1 cellular context compared by ENCODE assay signal in the genomic region with DNA sequence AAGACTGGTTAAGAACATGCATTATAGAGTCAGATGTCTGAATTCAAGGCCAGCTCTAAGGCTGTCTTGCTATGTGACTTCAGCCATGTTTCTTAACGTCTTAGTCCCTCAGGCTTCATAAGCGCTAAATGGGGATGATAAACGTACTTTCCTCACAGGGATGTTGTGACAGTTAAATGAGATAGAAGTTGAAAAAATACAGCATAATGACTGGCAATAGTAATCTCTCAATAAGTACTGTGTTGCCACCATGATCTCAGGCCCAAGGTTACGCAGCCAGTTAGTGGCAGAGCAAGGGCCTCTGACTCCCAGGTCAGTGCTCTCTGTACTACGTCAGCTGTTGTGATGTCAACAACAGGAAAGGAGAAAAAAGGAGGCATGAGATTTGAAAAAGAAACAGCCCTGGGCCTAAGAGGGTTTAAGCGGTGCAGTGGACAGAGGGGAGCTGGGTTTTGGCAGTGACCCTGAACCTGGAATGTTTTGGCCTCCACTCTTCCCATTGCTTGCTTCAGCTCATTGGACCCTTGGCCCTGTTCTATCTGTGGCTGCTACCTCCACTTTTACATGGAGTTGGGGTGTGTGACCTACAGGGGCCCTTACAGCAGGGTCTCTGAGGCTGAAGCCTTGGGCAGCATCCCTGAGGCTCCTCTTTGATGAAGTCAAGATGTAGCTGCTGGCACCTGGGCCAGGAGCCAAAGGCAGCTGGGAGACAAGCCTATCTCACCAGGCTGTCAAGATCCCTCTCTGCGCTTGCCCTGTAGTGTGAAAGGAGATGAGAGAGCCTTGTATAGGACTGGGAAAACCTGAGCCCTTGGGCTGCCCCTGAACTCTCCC.
TF ChIP-seq lines count a peak whose summit lies in the region.

No MANE protein-coding gene starts in this region.

TF ChIP-seq in K562, 482 proteins besides CTCF, POLR2A, EP300 and RAD21:
- TF ChIP-seq, protein P1, sequence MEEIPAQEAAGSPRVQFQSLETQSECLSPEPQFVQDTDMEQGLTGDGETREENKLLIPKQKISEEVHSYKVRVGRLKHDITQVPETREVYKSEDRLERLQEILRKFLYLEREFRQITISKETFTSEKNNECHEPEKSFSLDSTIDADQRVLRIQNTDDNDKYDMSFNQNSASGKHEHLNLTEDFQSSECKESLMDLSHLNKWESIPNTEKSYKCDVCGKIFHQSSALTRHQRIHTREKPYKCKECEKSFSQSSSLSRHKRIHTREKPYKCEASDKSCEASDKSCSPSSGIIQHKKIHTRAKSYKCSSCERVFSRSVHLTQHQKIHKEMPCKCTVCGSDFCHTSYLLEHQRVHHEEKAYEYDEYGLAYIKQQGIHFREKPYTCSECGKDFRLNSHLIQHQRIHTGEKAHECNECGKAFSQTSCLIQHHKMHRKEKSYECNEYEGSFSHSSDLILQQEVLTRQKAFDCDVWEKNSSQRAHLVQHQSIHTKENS (CRISPR knock-in tag; IDR thresholded peaks at IDR 0.05), result no peak
- TF ChIP-seq SMAD2 (IDR thresholded peaks at IDR 0.05; ENCODE audit: low read depth, low read length) (no peak), ZNF232 (CRISPR knock-in tag; IDR thresholded peaks at IDR 0.05) (no peak), NCOA2 (IDR thresholded peaks at IDR 0.05; ENCODE audit: partially characterized antibody in 2 of 2) (no peak), ZFX (CRISPR knock-in tag; IDR thresholded peaks at IDR 0.05) (no peak), ARID1B (IDR thresholded peaks at IDR 0.05) (no peak), ZNF77 (CRISPR knock-in tag; IDR thresholded peaks at IDR 0.05) (no peak), POU5F1 (IDR thresholded peaks at IDR 0.05; ENCODE audit: borderline replicate concordance, low read depth, low read length, partially characterized antibody) (no peak), ERF (CRISPR knock-in tag; IDR thresholded peaks at IDR 0.05) (no peak), ZNF133 (CRISPR knock-in tag; IDR thresholded peaks at IDR 0.05) (no peak), ASH1L (IDR thresholded peaks at IDR 0.05; ENCODE audit: borderline replicate concordance, low read depth, partially characterized antibody) (no peak), FOXK1 (CRISPR knock-in tag; IDR thresholded peaks at IDR 0.05; ENCODE audit: borderline replicate concordance) (no peak), MED1 (CRISPR knock-in tag; IDR thresholded peaks at IDR 0.05; ENCODE audit: borderline replicate concordance) (no peak), ELF2 (CRISPR knock-in tag; IDR thresholded peaks at IDR 0.05) (no peak), SOX6 (IDR thresholded peaks at IDR 0.05) (no peak), GATAD2B (IDR thresholded peaks at IDR 0.05; ENCODE audit: borderline replicate concordance) (no peak)
- TF ChIP-seq, protein P2, sequence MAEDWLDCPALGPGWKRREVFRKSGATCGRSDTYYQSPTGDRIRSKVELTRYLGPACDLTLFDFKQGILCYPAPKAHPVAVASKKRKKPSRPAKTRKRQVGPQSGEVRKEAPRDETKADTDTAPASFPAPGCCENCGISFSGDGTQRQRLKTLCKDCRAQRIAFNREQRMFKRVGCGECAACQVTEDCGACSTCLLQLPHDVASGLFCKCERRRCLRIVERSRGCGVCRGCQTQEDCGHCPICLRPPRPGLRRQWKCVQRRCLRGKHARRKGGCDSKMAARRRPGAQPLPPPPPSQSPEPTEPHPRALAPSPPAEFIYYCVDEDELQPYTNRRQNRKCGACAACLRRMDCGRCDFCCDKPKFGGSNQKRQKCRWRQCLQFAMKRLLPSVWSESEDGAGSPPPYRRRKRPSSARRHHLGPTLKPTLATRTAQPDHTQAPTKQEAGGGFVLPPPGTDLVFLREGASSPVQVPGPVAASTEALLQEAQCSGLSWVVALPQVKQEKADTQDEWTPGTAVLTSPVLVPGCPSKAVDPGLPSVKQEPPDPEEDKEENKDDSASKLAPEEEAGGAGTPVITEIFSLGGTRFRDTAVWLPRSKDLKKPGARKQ (CRISPR knock-in tag; IDR thresholded peaks at IDR 0.05), result no peak
- TF ChIP-seq, protein P3, sequence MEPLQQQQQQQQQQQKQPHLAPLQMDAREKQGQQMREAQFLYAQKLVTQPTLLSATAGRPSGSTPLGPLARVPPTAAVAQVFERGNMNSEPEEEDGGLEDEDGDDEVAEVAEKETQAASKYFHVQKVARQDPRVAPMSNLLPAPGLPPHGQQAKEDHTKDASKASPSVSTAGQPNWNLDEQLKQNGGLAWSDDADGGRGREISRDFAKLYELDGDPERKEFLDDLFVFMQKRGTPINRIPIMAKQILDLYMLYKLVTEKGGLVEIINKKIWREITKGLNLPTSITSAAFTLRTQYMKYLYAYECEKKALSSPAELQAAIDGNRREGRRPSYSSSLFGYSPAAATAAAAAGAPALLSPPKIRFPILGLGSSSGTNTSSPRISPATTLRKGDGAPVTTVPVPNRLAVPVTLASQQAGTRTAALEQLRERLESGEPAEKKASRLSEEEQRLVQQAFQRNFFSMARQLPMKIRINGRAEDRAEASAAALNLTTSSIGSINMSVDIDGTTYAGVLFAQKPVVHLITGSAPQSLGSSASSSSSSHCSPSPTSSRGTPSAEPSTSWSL (CRISPR knock-in tag; IDR thresholded peaks at IDR 0.05; ENCODE audit: borderline replicate concordance), result no peak
